9 cellular contexts compared by ENCODE assay signal in the genomic region with DNA sequence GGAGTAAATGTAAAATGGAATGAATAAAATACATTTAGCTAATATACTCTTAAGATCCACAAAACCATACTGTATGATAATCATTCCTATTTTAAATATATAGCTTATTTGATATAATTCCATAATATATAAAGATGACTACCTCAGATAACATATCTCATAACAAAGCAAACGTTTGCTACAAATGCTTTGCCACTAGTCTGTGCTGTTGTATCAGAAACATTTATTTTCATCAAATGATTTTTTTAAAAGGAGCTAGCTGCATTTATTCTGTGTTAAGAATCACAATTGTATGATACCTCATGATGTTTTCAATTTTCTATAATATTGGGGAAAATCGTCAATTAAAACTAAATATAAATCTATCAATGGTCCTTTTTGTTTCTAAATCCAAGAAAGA.
DNase-seq lines count a peak whose midpoint lies in the region; ATAC-seq, FAIRE-seq and TF ChIP-seq lines count a peak whose summit lies in the region.
"Had no signal": no experiment of that assay in that cellular context is flagged by ENCODE, and none has a peak within 500 bp of the region (broad histone marks: within the 10 kb centered on the region; RNA-seq: fewer than 3 reads in every experiment).

No MANE protein-coding gene starts in this region.

- no peak overlapping the region for H3K4me3 Mint-ChIP-seq in nephron
- H3K4me3 Mint-ChIP-seq in stimulated activated naive B cell treated with anti-CD40 and anti-IgM and Interleukin-4, amounts not matched to agents 10 μg/mL and 1 μg/mL and 100 μg/mL, for 72 hours: no peak overlapping the region

- H3K36me3 ChIP-seq in bronchial epithelial cell (ENCODE audit: control insufficient read depth, insufficient read depth, low read length): no peaks in the 10 kb centered on the region

- no peaks in the 10 kb centered on the region for H3K27me3 ChIP-seq in bronchial epithelial cell (ENCODE audit: control insufficient read depth, insufficient read depth, low read length)

- TF ChIP-seq CTCF in bronchial epithelial cell (IDR thresholded peaks at IDR 0.05; ENCODE audit: insufficient read depth, low read length, severe bottlenecking) (peak; percentile 33), nephron (IDR thresholded peaks at IDR 0.05; ENCODE audit: unreplicated experiment in 3 of 3) (peak; percentile 52 to 62 (median 57))

- CTCF ChIA-PET in HEK293T (lab: Yijun Ruan, JAX): no interaction called here

- POLR2A ChIA-PET in HEK293T (lab: Yijun Ruan, JAX): no interaction called here

- no peak overlapping the region for H3K27ac Mint-ChIP-seq in nephron
- H3K27ac Mint-ChIP-seq in stimulated activated naive B cell treated with anti-CD40 and anti-IgM and Interleukin-4, amounts not matched to agents 10 μg/mL and 1 μg/mL and 100 μg/mL, for 72 hours: no peak overlapping the region

- ATAC-seq in stimulated activated naive B cell treated with anti-CD40 and anti-IgM and Interleukin-4, amounts not matched to agents 10 μg/mL and 1 μg/mL and 100 μg/mL, for 72 hours (replicated peaks): no peak
- ATAC-seq in GM19467 (IDR thresholded peaks at IDR 0.05; ENCODE audit: unreplicated experiment) (no peak), HG03095 (IDR thresholded peaks at IDR 0.05; ENCODE audit: unreplicated experiment) (no peak)
- ATAC-seq: K562 had no signal

- no peaks in the 10 kb centered on the region for H3K36me3 Mint-ChIP-seq in nephron (ENCODE audit: low read depth)
- H3K36me3 Mint-ChIP-seq in stimulated activated naive B cell treated with anti-CD40 and anti-IgM and Interleukin-4, amounts not matched to agents 10 μg/mL and 1 μg/mL and 100 μg/mL, for 72 hours: no peaks in the 10 kb centered on the region

- peak; percentile 7 for DNase-seq in H4 (ENCODE audit: low spot score)
- peak; percentile 23 for DNase-seq in NCI-H2171 (lab: John Stamatoyannopoulos, UW)
- DNase-seq in bronchial epithelial cell (ENCODE audit: low read depth): peak; percentile 64
- DNase-seq in stimulated activated naive B cell treated with anti-CD40 and anti-IgM and Interleukin-4, amounts not matched to agents 10 μg/mL and 1 μg/mL and 100 μg/mL, for 72 hours: no peak
- no peak for DNase-seq in HEK293T (ENCODE audit: extremely low spot score)

- FAIRE-seq in bronchial epithelial cell (lab: Jason Lieb, UNC): no peak
- FAIRE-seq: K562 had no signal

- H3K27me3 Mint-ChIP-seq in nephron (ENCODE audit: low read depth): peaks cover 4% of the 10 kb centered on the region
- no peaks in the 10 kb centered on the region for H3K27me3 Mint-ChIP-seq in stimulated activated naive B cell treated with anti-CD40 and anti-IgM and Interleukin-4, amounts not matched to agents 10 μg/mL and 1 μg/mL and 100 μg/mL, for 72 hours

- no peak overlapping the region for H3K4me3 ChIP-seq in bronchial epithelial cell (ENCODE audit: low read depth, low read length)
- H3K4me3 ChIP-seq: K562 had no signal

- H3K4me1 Mint-ChIP-seq in nephron: peaks cover 5% of the 10 kb centered on the region
- H3K4me1 Mint-ChIP-seq in stimulated activated naive B cell treated with anti-CD40 and anti-IgM and Interleukin-4, amounts not matched to agents 10 μg/mL and 1 μg/mL and 100 μg/mL, for 72 hours: no peaks in the 10 kb centered on the region

- H3K9me3 Mint-ChIP-seq in nephron: no peaks in the 10 kb centered on the region
- H3K9me3 Mint-ChIP-seq in stimulated activated naive B cell treated with anti-CD40 and anti-IgM and Interleukin-4, amounts not matched to agents 10 μg/mL and 1 μg/mL and 100 μg/mL, for 72 hours: no peaks in the 10 kb centered on the region

TF ChIP-seq in HEK293T, 16 proteins besides CTCF, POLR2A, EP300 and RAD21:
- TF ChIP-seq SUZ12 (IDR thresholded peaks at IDR 0.05) (no peak), LEF1 (IDR thresholded peaks at IDR 0.05; ENCODE audit: borderline replicate concordance) (no peak), ZNF384 (IDR thresholded peaks at IDR 0.05) (no peak), L3MBTL2 (conservative IDR thresholded peaks at IDR 0.05) (no peak), BHLHE40 (IDR thresholded peaks at IDR 0.05; ENCODE audit: borderline replicate concordance) (no peak), FOXM1 (IDR thresholded peaks at IDR 0.05; ENCODE audit: borderline replicate concordance) (no peak), FOXK2 (IDR thresholded peaks at IDR 0.05) (no peak), ELF4 (IDR thresholded peaks at IDR 0.05) (no peak), TARDBP (IDR thresholded peaks at IDR 0.05) (no peak), CTBP1 (IDR thresholded peaks at IDR 0.05; ENCODE audit: borderline replicate concordance) (no peak), FOXA1 (IDR thresholded peaks at IDR 0.05) (no peak), SP1 (IDR thresholded peaks at IDR 0.05) (no peak), NFRKB (IDR thresholded peaks at IDR 0.05) (no peak), HDGF (IDR thresholded peaks at IDR 0.05; ENCODE audit: borderline replicate concordance) (no peak), ARNT (IDR thresholded peaks at IDR 0.05) (no peak)
- TF ChIP-seq, protein P1, sequence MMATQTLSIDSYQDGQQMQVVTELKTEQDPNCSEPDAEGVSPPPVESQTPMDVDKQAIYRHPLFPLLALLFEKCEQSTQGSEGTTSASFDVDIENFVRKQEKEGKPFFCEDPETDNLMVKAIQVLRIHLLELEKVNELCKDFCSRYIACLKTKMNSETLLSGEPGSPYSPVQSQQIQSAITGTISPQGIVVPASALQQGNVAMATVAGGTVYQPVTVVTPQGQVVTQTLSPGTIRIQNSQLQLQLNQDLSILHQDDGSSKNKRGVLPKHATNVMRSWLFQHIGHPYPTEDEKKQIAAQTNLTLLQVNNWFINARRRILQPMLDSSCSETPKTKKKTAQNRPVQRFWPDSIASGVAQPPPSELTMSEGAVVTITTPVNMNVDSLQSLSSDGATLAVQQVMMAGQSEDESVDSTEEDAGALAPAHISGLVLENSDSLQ (IDR thresholded peaks at IDR 0.05): no peak
TF ChIP-seq in HEK293T: peak in this region for 0.

Comparison
In these comparisons a context has a peak if more than half of its experiments do, and no peak if none do; other contexts are left out.
1. DNase-seq: peak in H4 (single experiment), NCI-H2171 (single experiment) and bronchial epithelial cell (single experiment); none in stimulated activated naive B cell treated with anti-CD40 and anti-IgM and Interleukin-4, amounts not matched to agents 10 μg/mL and 1 μg/mL and 100 μg/mL, for 72 hours (single experiment) and HEK293T (single experiment).